In the genomic region with DNA sequence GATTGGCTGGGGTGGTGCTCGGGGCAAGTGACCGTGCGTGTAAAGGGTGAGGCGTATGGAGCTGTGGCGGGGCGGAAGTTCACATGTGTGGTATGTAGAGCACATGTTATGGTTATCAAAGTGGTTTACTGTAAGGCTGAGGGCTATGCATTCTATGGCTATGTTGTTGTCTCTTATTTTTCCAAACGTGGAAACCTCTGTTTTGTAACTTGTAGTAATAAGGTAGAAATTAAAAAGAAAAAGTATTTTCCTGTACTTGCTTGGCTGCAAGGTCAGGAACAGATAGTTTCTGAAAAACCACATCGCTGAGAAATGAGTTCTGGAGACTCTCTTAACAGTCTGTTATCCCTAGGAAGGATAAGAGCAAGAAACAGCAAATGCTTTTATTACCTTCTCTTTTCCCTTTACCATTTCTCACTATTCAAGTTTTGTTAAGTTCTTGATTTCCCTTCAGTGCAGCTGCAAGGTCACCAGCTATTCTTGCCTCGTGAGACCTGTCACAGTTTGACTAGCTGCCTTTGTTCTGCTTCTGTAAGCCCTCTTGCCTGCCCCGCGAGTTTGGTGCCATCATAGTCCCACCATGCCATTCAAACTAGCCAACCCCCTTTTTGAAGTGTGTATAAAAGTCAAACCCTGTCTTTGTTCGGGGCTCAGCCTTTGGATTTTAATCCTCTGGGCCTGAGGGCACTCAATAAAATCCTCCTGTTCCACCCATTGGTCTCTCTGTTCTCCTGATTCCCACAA, we compare ENCODE assay signal across 1 cellular context.
TF ChIP-seq lines count a peak whose summit lies in the region.

No MANE protein-coding gene starts in this region.

TF ChIP-seq in HepG2, 621 proteins besides CTCF, POLR2A, EP300 and RAD21 (continued from another document and continues in another):
- TF ChIP-seq, protein P1, sequence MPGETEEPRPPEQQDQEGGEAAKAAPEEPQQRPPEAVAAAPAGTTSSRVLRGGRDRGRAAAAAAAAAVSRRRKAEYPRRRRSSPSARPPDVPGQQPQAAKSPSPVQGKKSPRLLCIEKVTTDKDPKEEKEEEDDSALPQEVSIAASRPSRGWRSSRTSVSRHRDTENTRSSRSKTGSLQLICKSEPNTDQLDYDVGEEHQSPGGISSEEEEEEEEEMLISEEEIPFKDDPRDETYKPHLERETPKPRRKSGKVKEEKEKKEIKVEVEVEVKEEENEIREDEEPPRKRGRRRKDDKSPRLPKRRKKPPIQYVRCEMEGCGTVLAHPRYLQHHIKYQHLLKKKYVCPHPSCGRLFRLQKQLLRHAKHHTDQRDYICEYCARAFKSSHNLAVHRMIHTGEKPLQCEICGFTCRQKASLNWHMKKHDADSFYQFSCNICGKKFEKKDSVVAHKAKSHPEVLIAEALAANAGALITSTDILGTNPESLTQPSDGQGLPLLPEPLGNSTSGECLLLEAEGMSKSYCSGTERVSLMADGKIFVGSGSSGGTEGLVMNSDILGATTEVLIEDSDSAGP (CRISPR knock-in tag; IDR thresholded peaks at IDR 0.05; ENCODE audit: borderline replicate concordance): peak; percentile 25; the same call in 1 of the 2 replicates
- TF ChIP-seq ERF (CRISPR knock-in tag; IDR thresholded peaks at IDR 0.05): peak; percentile 81
- no peak for TF ChIP-seq CEBPB (IDR thresholded peaks at IDR 0.05; ENCODE audit: borderline replicate concordance, low read depth, low read length)
- no peak for TF ChIP-seq ZNF841 (CRISPR knock-in tag; IDR thresholded peaks at IDR 0.05; ENCODE audit: borderline replicate concordance)
- TF ChIP-seq SOX5 (CRISPR knock-in tag; IDR thresholded peaks at IDR 0.05; ENCODE audit: borderline replicate concordance): peak; percentile 74
- TF ChIP-seq, protein P2, sequence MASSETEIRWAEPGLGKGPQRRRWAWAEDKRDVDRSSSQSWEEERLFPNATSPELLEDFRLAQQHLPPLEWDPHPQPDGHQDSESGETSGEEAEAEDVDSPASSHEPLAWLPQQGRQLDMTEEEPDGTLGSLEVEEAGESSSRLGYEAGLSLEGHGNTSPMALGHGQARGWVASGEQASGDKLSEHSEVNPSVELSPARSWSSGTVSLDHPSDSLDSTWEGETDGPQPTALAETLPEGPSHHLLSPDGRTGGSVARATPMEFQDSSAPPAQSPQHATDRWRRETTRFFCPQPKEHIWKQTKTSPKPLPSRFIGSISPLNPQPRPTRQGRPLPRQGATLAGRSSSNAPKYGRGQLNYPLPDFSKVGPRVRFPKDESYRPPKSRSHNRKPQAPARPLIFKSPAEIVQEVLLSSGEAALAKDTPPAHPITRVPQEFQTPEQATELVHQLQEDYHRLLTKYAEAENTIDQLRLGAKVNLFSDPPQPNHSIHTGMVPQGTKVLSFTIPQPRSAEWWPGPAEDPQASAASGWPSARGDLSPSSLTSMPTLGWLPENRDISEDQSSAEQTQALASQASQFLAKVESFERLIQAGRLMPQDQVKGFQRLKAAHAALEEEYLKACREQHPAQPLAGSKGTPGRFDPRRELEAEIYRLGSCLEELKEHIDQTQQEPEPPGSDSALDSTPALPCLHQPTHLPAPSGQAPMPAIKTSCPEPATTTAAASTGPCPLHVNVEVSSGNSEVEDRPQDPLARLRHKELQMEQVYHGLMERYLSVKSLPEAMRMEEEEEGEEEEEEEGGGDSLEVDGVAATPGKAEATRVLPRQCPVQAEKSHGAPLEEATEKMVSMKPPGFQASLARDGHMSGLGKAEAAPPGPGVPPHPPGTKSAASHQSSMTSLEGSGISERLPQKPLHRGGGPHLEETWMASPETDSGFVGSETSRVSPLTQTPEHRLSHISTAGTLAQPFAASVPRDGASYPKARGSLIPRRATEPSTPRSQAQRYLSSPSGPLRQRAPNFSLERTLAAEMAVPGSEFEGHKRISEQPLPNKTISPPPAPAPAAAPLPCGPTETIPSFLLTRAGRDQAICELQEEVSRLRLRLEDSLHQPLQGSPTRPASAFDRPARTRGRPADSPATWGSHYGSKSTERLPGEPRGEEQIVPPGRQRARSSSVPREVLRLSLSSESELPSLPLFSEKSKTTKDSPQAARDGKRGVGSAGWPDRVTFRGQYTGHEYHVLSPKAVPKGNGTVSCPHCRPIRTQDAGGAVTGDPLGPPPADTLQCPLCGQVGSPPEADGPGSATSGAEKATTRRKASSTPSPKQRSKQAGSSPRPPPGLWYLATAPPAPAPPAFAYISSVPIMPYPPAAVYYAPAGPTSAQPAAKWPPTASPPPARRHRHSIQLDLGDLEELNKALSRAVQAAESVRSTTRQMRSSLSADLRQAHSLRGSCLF (CRISPR knock-in tag; IDR thresholded peaks at IDR 0.05; ENCODE audit: borderline replicate concordance): peak; percentile 12; the same call in 1 of the 2 replicates
- TF ChIP-seq, protein P3, sequence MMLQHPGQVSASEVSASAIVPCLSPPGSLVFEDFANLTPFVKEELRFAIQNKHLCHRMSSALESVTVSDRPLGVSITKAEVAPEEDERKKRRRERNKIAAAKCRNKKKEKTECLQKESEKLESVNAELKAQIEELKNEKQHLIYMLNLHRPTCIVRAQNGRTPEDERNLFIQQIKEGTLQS (CRISPR knock-in tag; IDR thresholded peaks at IDR 0.05): 0 out of 2 replicates have a peak, but pooled peaks have one; percentile 24
- peak; percentile 100 for TF ChIP-seq GTF2F1 (IDR thresholded peaks at IDR 0.05; ENCODE audit: low read length)
- no peak for TF ChIP-seq REL (CRISPR knock-in tag; conservative IDR thresholded peaks at IDR 0.05)
- TF ChIP-seq ASH2L (IDR thresholded peaks at IDR 0.05; ENCODE audit: insufficient read length, low read depth, low read length): no peak
- no peak for TF ChIP-seq GZF1 (CRISPR knock-in tag; IDR thresholded peaks at IDR 0.05)
- TF ChIP-seq ZNF746 (CRISPR knock-in tag; IDR thresholded peaks at IDR 0.05): no peak
- no peak for TF ChIP-seq CHD2 (IDR thresholded peaks at IDR 0.05; ENCODE audit: low read depth, low read length)
- no peak for TF ChIP-seq MAFG (CRISPR knock-in tag; IDR thresholded peaks at IDR 0.05)
- no peak for TF ChIP-seq SMAD1 (CRISPR knock-in tag; IDR thresholded peaks at IDR 0.05; ENCODE audit: borderline replicate concordance, low read depth)
- TF ChIP-seq SMARCE1 (IDR thresholded peaks at IDR 0.05; ENCODE audit: borderline replicate concordance): no peak
- TF ChIP-seq SMARCC2 (IDR thresholded peaks at IDR 0.05): no peak
- TF ChIP-seq, protein P4, sequence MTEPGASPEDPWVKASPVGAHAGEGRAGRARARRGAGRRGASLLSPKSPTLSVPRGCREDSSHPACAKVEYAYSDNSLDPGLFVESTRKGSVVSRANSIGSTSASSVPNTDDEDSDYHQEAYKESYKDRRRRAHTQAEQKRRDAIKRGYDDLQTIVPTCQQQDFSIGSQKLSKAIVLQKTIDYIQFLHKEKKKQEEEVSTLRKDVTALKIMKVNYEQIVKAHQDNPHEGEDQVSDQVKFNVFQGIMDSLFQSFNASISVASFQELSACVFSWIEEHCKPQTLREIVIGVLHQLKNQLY (CRISPR knock-in tag; IDR thresholded peaks at IDR 0.05): no peak
- no peak for TF ChIP-seq TEAD2 (CRISPR knock-in tag; IDR thresholded peaks at IDR 0.05)
- no peak for TF ChIP-seq RELA (CRISPR knock-in tag; IDR thresholded peaks at IDR 0.05)
- TF ChIP-seq ZNF577 (CRISPR knock-in tag; IDR thresholded peaks at IDR 0.05; ENCODE audit: borderline replicate concordance, low read depth): no peak
- TF ChIP-seq MIER2 (CRISPR knock-in tag; IDR thresholded peaks at IDR 0.05): no peak; the same call in 1 of the 2 replicates
- no peak for TF ChIP-seq TBP (CRISPR knock-in tag; IDR thresholded peaks at IDR 0.05)
- TF ChIP-seq SNAI1 (CRISPR knock-in tag; IDR thresholded peaks at IDR 0.05; ENCODE audit: borderline replicate concordance): no peak
- peak; percentile 79; the same call in 1 of the 2 replicates for TF ChIP-seq REPIN1 (CRISPR knock-in tag; IDR thresholded peaks at IDR 0.05; ENCODE audit: borderline replicate concordance, low read depth)
- TF ChIP-seq, protein P5, sequence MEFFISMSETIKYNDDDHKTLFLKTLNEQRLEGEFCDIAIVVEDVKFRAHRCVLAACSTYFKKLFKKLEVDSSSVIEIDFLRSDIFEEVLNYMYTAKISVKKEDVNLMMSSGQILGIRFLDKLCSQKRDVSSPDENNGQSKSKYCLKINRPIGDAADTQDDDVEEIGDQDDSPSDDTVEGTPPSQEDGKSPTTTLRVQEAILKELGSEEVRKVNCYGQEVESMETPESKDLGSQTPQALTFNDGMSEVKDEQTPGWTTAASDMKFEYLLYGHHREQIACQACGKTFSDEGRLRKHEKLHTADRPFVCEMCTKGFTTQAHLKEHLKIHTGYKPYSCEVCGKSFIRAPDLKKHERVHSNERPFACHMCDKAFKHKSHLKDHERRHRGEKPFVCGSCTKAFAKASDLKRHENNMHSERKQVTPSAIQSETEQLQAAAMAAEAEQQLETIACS (CRISPR knock-in tag; IDR thresholded peaks at IDR 0.05): no peak; the same call in 1 of the 2 replicates
- TF ChIP-seq KDM5B (CRISPR knock-in tag; IDR thresholded peaks at IDR 0.05; ENCODE audit: borderline replicate concordance): no peak
- TF ChIP-seq, protein P6, sequence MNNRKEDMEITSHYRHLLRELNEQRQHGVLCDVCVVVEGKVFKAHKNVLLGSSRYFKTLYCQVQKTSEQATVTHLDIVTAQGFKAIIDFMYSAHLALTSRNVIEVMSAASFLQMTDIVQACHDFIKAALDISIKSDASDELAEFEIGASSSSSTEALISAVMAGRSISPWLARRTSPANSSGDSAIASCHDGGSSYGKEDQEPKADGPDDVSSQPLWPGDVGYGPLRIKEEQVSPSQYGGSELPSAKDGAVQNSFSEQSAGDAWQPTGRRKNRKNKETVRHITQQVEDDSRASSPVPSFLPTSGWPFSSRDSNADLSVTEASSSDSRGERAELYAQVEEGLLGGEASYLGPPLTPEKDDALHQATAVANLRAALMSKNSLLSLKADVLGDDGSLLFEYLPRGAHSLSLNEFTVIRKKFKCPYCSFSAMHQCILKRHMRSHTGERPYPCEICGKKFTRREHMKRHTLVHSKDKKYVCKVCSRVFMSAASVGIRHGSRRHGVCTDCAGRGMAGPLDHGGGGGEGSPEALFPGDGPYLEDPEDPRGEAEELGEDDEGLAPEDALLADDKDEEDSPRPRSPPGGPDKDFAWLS (CRISPR knock-in tag; IDR thresholded peaks at IDR 0.05; ENCODE audit: borderline replicate concordance): no peak
- TF ChIP-seq MAFK (conservative IDR thresholded peaks at IDR 0.05 in 1 of 2, IDR thresholded peaks at IDR 0.05 in 1 of 2; ENCODE audit: low read length in 2 of 2): no peak
- TF ChIP-seq NCOA5 (CRISPR knock-in tag; IDR thresholded peaks at IDR 0.05): no peak
- no peak for TF ChIP-seq ZNF234 (CRISPR knock-in tag; conservative IDR thresholded peaks at IDR 0.05)
- no peak for TF ChIP-seq EZH2 (conservative IDR thresholded peaks at IDR 0.05; ENCODE audit: low read depth, low read length)
- TF ChIP-seq, protein P7, sequence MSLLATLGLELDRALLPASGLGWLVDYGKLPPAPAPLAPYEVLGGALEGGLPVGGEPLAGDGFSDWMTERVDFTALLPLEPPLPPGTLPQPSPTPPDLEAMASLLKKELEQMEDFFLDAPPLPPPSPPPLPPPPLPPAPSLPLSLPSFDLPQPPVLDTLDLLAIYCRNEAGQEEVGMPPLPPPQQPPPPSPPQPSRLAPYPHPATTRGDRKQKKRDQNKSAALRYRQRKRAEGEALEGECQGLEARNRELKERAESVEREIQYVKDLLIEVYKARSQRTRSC (CRISPR knock-in tag; IDR thresholded peaks at IDR 0.05; ENCODE audit: low read depth): no peak
- TF ChIP-seq ZNF207 (IDR thresholded peaks at IDR 0.05; ENCODE audit: borderline replicate concordance): no peak
- TF ChIP-seq TOPORS (CRISPR knock-in tag; IDR thresholded peaks at IDR 0.05): no peak; the same call in 1 of the 2 replicates
- TF ChIP-seq ZNF564 (CRISPR knock-in tag; IDR thresholded peaks at IDR 0.05): no peak
- TF ChIP-seq, protein P8, sequence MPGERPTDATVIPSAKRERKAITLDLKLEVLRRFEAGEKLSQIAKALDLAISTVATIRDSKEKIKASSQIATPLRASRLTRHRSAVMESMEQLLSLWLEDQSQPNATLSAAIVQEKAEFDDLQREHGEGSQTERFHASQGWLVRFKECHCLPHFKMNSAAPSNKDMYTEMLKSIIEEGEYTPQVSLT (CRISPR knock-in tag; IDR thresholded peaks at IDR 0.05; ENCODE audit: borderline replicate concordance, low read depth): no peak
- no peak for TF ChIP-seq FIP1L1 (IDR thresholded peaks at IDR 0.05; ENCODE audit: borderline replicate concordance, insufficient read depth, low read depth, low read length)
- TF ChIP-seq, protein P9, sequence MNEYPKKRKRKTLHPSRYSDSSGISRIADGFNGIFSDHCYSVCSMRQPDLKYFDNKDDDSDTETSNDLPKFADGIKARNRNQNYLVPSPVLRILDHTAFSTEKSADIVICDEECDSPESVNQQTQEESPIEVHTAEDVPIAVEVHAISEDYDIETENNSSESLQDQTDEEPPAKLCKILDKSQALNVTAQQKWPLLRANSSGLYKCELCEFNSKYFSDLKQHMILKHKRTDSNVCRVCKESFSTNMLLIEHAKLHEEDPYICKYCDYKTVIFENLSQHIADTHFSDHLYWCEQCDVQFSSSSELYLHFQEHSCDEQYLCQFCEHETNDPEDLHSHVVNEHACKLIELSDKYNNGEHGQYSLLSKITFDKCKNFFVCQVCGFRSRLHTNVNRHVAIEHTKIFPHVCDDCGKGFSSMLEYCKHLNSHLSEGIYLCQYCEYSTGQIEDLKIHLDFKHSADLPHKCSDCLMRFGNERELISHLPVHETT (CRISPR knock-in tag; conservative IDR thresholded peaks at IDR 0.05): peak; percentile 63; the same call in 1 of the 2 replicates
- TF ChIP-seq ZNF343 (CRISPR knock-in tag; IDR thresholded peaks at IDR 0.05): no peak
- TF ChIP-seq, protein P10, sequence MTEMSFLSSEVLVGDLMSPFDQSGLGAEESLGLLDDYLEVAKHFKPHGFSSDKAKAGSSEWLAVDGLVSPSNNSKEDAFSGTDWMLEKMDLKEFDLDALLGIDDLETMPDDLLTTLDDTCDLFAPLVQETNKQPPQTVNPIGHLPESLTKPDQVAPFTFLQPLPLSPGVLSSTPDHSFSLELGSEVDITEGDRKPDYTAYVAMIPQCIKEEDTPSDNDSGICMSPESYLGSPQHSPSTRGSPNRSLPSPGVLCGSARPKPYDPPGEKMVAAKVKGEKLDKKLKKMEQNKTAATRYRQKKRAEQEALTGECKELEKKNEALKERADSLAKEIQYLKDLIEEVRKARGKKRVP (CRISPR knock-in tag; IDR thresholded peaks at IDR 0.05): peak; percentile 33 to 95
- TF ChIP-seq, protein P11, sequence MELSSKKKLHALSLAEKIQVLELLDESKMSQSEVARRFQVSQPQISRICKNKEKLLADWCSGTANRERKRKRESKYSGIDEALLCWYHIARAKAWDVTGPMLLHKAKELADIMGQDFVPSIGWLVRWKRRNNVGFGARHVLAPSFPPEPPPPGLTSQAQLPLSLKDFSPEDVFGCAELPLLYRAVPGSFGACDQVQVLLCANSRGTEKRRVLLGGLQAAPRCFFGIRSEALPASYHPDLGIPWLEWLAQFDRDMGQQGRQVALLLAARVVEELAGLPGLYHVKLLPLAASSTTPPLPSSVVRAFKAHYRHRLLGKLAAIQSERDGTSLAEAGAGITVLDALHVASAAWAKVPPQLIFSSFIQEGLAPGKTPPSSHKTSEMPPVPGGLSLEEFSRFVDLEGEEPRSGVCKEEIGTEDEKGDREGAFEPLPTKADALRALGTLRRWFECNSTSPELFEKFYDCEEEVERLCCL (CRISPR knock-in tag; IDR thresholded peaks at IDR 0.05; ENCODE audit: borderline replicate concordance): no peak
- TF ChIP-seq, protein P12, sequence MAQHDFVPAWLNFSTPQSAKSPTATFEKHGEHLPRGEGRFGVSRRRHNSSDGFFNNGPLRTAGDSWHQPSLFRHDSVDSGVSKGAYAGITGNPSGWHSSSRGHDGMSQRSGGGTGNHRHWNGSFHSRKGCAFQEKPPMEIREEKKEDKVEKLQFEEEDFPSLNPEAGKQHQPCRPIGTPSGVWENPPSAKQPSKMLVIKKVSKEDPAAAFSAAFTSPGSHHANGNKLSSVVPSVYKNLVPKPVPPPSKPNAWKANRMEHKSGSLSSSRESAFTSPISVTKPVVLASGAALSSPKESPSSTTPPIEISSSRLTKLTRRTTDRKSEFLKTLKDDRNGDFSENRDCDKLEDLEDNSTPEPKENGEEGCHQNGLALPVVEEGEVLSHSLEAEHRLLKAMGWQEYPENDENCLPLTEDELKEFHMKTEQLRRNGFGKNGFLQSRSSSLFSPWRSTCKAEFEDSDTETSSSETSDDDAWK (CRISPR knock-in tag; IDR thresholded peaks at IDR 0.05): no peak
- TF ChIP-seq BRD4 (CRISPR knock-in tag; IDR thresholded peaks at IDR 0.05): no peak
